In the genomic region with DNA sequence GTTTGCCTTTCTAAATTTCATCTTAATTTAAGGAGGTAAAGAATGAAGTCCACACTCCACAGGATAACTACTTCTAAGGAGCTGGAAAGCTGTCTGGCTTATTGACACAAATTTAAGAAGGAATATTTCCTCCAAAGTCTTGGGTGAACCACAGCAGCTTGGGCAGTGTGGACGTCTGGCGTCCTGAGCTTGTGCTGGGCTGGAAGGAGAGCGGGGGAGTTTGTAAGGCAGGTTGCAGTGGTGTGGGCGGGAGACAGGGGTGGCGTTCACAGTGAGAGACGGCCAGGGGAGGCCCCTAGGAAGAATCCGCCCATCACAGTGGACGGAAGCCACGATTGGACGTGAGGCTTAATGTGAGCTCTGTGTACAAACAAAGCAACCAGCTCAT, we compare ENCODE assay signal across 1 cellular context.
TF ChIP-seq lines count a peak whose summit lies in the region.

No MANE protein-coding gene starts in this region.

TF ChIP-seq in HepG2, 621 proteins besides CTCF, POLR2A, EP300 and RAD21 (continued from another document):
- TF ChIP-seq ZNF687 (CRISPR knock-in tag; IDR thresholded peaks at IDR 0.05) (no peak; the same call in 1 of the 2 replicates), DNMT1 (CRISPR knock-in tag; IDR thresholded peaks at IDR 0.05) (0 out of 2 replicates have a peak, but pooled peaks have one; percentile 16), SMAD3 (CRISPR knock-in tag; IDR thresholded peaks at IDR 0.05) (peak; percentile 32; the same call in 1 of the 2 replicates), THAP9 (CRISPR knock-in tag; IDR thresholded peaks at IDR 0.05; ENCODE audit: borderline replicate concordance) (no peak), ZNF770 (CRISPR knock-in tag; IDR thresholded peaks at IDR 0.05) (peak; percentile 2; the same call in 1 of the 2 replicates), HDAC1 (CRISPR knock-in tag; IDR thresholded peaks at IDR 0.05) (peak; percentile 19; the same call in 1 of the 2 replicates), NFYC (CRISPR knock-in tag; IDR thresholded peaks at IDR 0.05) (peak; percentile 28; the same call in 1 of the 2 replicates), SP2 (CRISPR knock-in tag; IDR thresholded peaks at IDR 0.05) (peak; percentile 19; the same call in 1 of the 2 replicates), SALL1 (CRISPR knock-in tag; IDR thresholded peaks at IDR 0.05) (peak; percentile 8; the same call in 1 of the 2 replicates), SP1 (IDR thresholded peaks at IDR 0.05) (no peak), SP1 (CRISPR knock-in tag; IDR thresholded peaks at IDR 0.05) (0 out of 2 replicates have a peak, but pooled peaks have one; percentile 29), ZBTB7B (CRISPR knock-in tag; IDR thresholded peaks at IDR 0.05) (0 out of 2 replicates have a peak, but pooled peaks have one; percentile 1), ZBTB20 (CRISPR knock-in tag; IDR thresholded peaks at IDR 0.05; ENCODE audit: borderline replicate concordance, low read depth) (no peak), ZNF292 (CRISPR knock-in tag; IDR thresholded peaks at IDR 0.05; ENCODE audit: borderline replicate concordance, low read depth) (no peak), KLF16 (CRISPR knock-in tag; IDR thresholded peaks at IDR 0.05) (0 out of 4 replicates have a peak, but pooled peaks of 1 of the 2 experiments have one; percentile 10)
